Comparison of ENCODE assay signal across 9 cellular contexts in genomic region chr6:83221886-83222479, GRCh38. TPM values are rescaled to one million over a fixed set of nuclear protein-coding genes. Genes with fewer than 3 reads are reported as not detected.
DNase-seq lines count a peak whose midpoint lies in the region; ATAC-seq and TF ChIP-seq lines count a peak whose summit lies in the region.
"Had no signal": no experiment of that assay in that cellular context is flagged by ENCODE, and none has a peak within 500 bp of the region (broad histone marks: within the 10 kb centered on the region; RNA-seq: fewer than 3 reads in every experiment).

No MANE protein-coding gene starts in this region.

- DNase-seq in D341Med (ENCODE audit: low spot score), result peak; percentile 21
- DNase-seq in H9, result no peak
- DNase-seq in NCI-H460 (ENCODE audit: extremely low read depth, low read depth), result peak; percentile 21
- no peak for DNase-seq in colonic mucosa
- no peak for DNase-seq in activated CD4-positive, alpha-beta T cell treated with anti-CD3 and anti-CD28 coated beads for 36 hours
- DNase-seq: left cardiac atrium had no signal

- H3F3A ChIP-seq in neural cell (ENCODE audit: insufficient read depth, low read length, poor library complexity, severe bottlenecking), result no peaks in the 10 kb centered on the region

- H2AFZ ChIP-seq in H9 (ENCODE audit: low read length) (no peak overlapping the region), neural cell (ENCODE audit: low read depth, low read length) (no peak overlapping the region)

- H3K79me2 ChIP-seq in H9 (ENCODE audit: insufficient read depth, low read length) (no peaks in the 10 kb centered on the region), neural cell (replicated peaks; ENCODE audit: insufficient read depth, low read length) (no peaks in the 10 kb centered on the region)

- H3K27ac Mint-ChIP-seq in H9, result no peak overlapping the region
- no peak overlapping the region for H3K27ac Mint-ChIP-seq in activated CD4-positive, alpha-beta T cell treated with anti-CD3 and anti-CD28 coated beads for 36 hours

- no peak overlapping the region for H3K4ac ChIP-seq in H9 (ENCODE audit: low read depth, low read length)

- intact Hi-C loops in colonic mucosa (cut with DNase I), result loop anchor here (2.0 to 5.0 kb wide), 2 partner anchors 195 to 293 kb away; no protein-coding TSS in a partner anchor
- intact Hi-C loops in activated CD4-positive, alpha-beta T cell treated with anti-CD3 and anti-CD28 coated beads for 36 hours (cut with DNase I, micrococcal nuclease), result loop anchor here (1.0 kb wide), 2 partner anchors 293 to 314 kb away; no protein-coding TSS in a partner anchor

- no peak overlapping the region for H3K18ac ChIP-seq in H9 (ENCODE audit: insufficient read length, low read depth, low read length)

- no peak overlapping the region for H3K14ac ChIP-seq in H9 (ENCODE audit: insufficient read depth, low read length)

- no peak overlapping the region for H4K5ac ChIP-seq in H9 (ENCODE audit: insufficient read length, low read depth, low read length)

- no peak for TF ChIP-seq EP300 in neural cell (conservative IDR thresholded peaks at IDR 0.05; ENCODE audit: poor library complexity, severe bottlenecking)

- no peaks in the 10 kb centered on the region for H4K20me1 ChIP-seq in H9 (ENCODE audit: control insufficient read depth, insufficient read depth, insufficient read length)
- no peaks in the 10 kb centered on the region for H4K20me1 ChIP-seq in neural cell (ENCODE audit: insufficient read depth)

- H2BK15ac ChIP-seq in H9 (ENCODE audit: low read depth, low read length), result no peak overlapping the region

- no peak overlapping the region for H3K4me3 ChIP-seq in colonic mucosa
- no peak overlapping the region for H3K4me3 ChIP-seq in neural cell (ENCODE audit: low read length)

- no peak overlapping the region for H3K23ac ChIP-seq in H9 (ENCODE audit: insufficient read length, low read depth, low read length)

- H3K27me3 ChIP-seq in H9 (ENCODE audit: insufficient read depth, low read length), result no peaks in the 10 kb centered on the region
- H3K27me3 ChIP-seq in colonic mucosa, result no peaks in the 10 kb centered on the region
- no peaks in the 10 kb centered on the region for H3K27me3 ChIP-seq in neural cell (ENCODE audit: insufficient read depth, low read depth, low read length)

- H2BK120ac ChIP-seq in H9 (ENCODE audit: low read depth, low read length, poor library complexity, severe bottlenecking), result no peak overlapping the region

- CTCF ChIA-PET in activated CD4-positive, alpha-beta T cell treated with anti-CD3 and anti-CD28 coated beads for 36 hours (lab: Charles Lee), result interaction anchor here (0.9 to 3.1 kb wide), 18 partner anchors 9 to 997 kb away, joined by 3 to 57 read pairs (median 5); partner anchors contain the start of genes DOP1A, PRSS35 and UBE3D

- no peaks in the 10 kb centered on the region for H3K4me1 Mint-ChIP-seq in H9
- H3K4me1 Mint-ChIP-seq in activated CD4-positive, alpha-beta T cell treated with anti-CD3 and anti-CD28 coated beads for 36 hours, result no peaks in the 10 kb centered on the region

- H2AK5ac ChIP-seq in H9 (ENCODE audit: insufficient read length, low read length), result no peak overlapping the region

- H3K79me1 ChIP-seq in H9 (ENCODE audit: insufficient read depth, low read depth, low read length, poor library complexity, severe bottlenecking), result no peaks in the 10 kb centered on the region

- no CpG with 5 or more reads among the region's 3 CpGs for WGBS in H9 (ENCODE audit: extremely low coverage, insufficient read length, low lambda C conversion rate)

- no peak overlapping the region for H2BK5ac ChIP-seq in H9 (ENCODE audit: insufficient read length, low read length)

- no peak overlapping the region for H3K56ac ChIP-seq in H9 (ENCODE audit: insufficient read length, low read depth, low read length)

- H3K27me3 Mint-ChIP-seq in H9 (ENCODE audit: low read depth), result no peaks in the 10 kb centered on the region
- H3K27me3 Mint-ChIP-seq in activated CD4-positive, alpha-beta T cell treated with anti-CD3 and anti-CD28 coated beads for 36 hours, result no peaks in the 10 kb centered on the region

- H3K9me3 Mint-ChIP-seq in H9, result no peaks in the 10 kb centered on the region
- no peaks in the 10 kb centered on the region for H3K9me3 Mint-ChIP-seq in activated CD4-positive, alpha-beta T cell treated with anti-CD3 and anti-CD28 coated beads for 36 hours (ENCODE audit: low read depth)

- H4K8ac ChIP-seq in H9 (replicated peaks; ENCODE audit: insufficient read length, low read depth, low read length), result no peak overlapping the region

- no peak overlapping the region for H4K91ac ChIP-seq in H9 (ENCODE audit: insufficient read length, low read depth, low read length)

- TF ChIP-seq CTCF in H9 (conservative IDR thresholded peaks at IDR 0.05), result peak; percentile 74
- TF ChIP-seq CTCF in colonic mucosa (IDR thresholded peaks at IDR 0.05), result peak; percentile 28
- TF ChIP-seq CTCF in neural cell (IDR thresholded peaks at IDR 0.05; ENCODE audit: poor library complexity, severe bottlenecking), result peak; percentile 85

- ATAC-seq in activated CD4-positive, alpha-beta T cell treated with anti-CD3 and anti-CD28 coated beads for 36 hours, result no peak
- ATAC-seq in GM21528 (IDR thresholded peaks at IDR 0.05; ENCODE audit: low FRiP score, unreplicated experiment) (no peak), GM21423 (IDR thresholded peaks at IDR 0.05; ENCODE audit: unreplicated experiment) (no peak)

- H3K36me3 ChIP-seq in colonic mucosa (no peaks in the 10 kb centered on the region), neural cell (ENCODE audit: insufficient read depth, low read length) (no peaks in the 10 kb centered on the region)

- no peak overlapping the region for H2BK12ac ChIP-seq in H9 (ENCODE audit: insufficient read length, low read depth, low read length)

- H2BK20ac ChIP-seq in H9 (ENCODE audit: low read depth, low read length, poor library complexity, severe bottlenecking), result no peak overlapping the region

- no peaks in the 10 kb centered on the region for H3K9me2 ChIP-seq in neural cell (ENCODE audit: insufficient read depth, low read length)

- H3K9me3 ChIP-seq in H9 (ENCODE audit: control insufficient read depth, low read depth, low read length) (no peaks in the 10 kb centered on the region), colonic mucosa (no peaks in the 10 kb centered on the region), neural cell (ENCODE audit: low read length) (no peaks in the 10 kb centered on the region)

- H3K4me2 ChIP-seq in H9 (ENCODE audit: insufficient read depth, insufficient read length, low read length) (no peak overlapping the region), neural cell (ENCODE audit: low read length) (no peak overlapping the region)

- no peak overlapping the region for H3K4me3 Mint-ChIP-seq in H9
- no peak overlapping the region for H3K4me3 Mint-ChIP-seq in activated CD4-positive, alpha-beta T cell treated with anti-CD3 and anti-CD28 coated beads for 36 hours

- H3T11ph ChIP-seq in H9 (ENCODE audit: low read length), result no peak overlapping the region

- no peak overlapping the region for H3K9ac ChIP-seq in H9 (ENCODE audit: extremely low read depth, insufficient read length, low read length)
- no peak overlapping the region for H3K9ac ChIP-seq in colonic mucosa (ENCODE audit: low read depth in 2 of 2, low read length in 2 of 2)
- no peak overlapping the region for H3K9ac ChIP-seq in neural cell (ENCODE audit: low read length)

- POLR2A ChIA-PET in activated CD4-positive, alpha-beta T cell treated with anti-CD3 and anti-CD28 coated beads for 36 hours (lab: Charles Lee), result no interaction called here

- no peaks in the 10 kb centered on the region for H3K23me2 ChIP-seq in H9 (ENCODE audit: insufficient read length, low read depth, low read length, poor library complexity, severe bottlenecking)

- no peak overlapping the region for H3K27ac ChIP-seq in H9 (ENCODE audit: insufficient read length, low read depth, low read length)
- H3K27ac ChIP-seq in colonic mucosa, result no peak overlapping the region
- no peak overlapping the region for H3K27ac ChIP-seq in neural cell (ENCODE audit: low read length)

- no peaks in the 10 kb centered on the region for H3K36me3 Mint-ChIP-seq in H9 (ENCODE audit: insufficient read depth in 1 of 3, low read depth in 3 of 3)
- H3K36me3 Mint-ChIP-seq in activated CD4-positive, alpha-beta T cell treated with anti-CD3 and anti-CD28 coated beads for 36 hours (ENCODE audit: low read depth), result no peaks in the 10 kb centered on the region

- peak; percentile 84 for TF ChIP-seq RAD21 in neural cell (conservative IDR thresholded peaks at IDR 0.05)

- H3K4me1 ChIP-seq in H9 (ENCODE audit: insufficient read depth, low read length) (no peaks in the 10 kb centered on the region), colonic mucosa (no peaks in the 10 kb centered on the region)

TF ChIP-seq in neural cell, 6 proteins besides CTCF, POLR2A, EP300 and RAD21:
- TF ChIP-seq SMC3 (conservative IDR thresholded peaks at IDR 0.05; ENCODE audit: poor library complexity) (peak; percentile 85), MXI1 (conservative IDR thresholded peaks at IDR 0.05; ENCODE audit: poor library complexity, severe bottlenecking) (no peak)

RNA-seq across cellular contexts. Expression of gene RWDD2A, which starts 28.8 kb away (rescaled TPM):
- 2.9 and 3.2 TPM in 2 replicates for total RNA-seq in H9 (2021)
- total RNA-seq in NCI-H460 (2014; rRNA removed; shearing (Covaris generic)), result 1.9 and 2.6 TPM in 2 replicates
- 2.6 and 4.2 TPM in 2 replicates for polyA plus RNA-seq in NCI-H460 (2014; cell fraction: nucleus; rRNA removed)
- 1 to 10 TPM; 2.1 to 4.6 TPM for total RNA-seq in colonic mucosa
- polyA plus RNA-seq in neural cell, result 6.3 and 6.6 TPM in 2 replicates
- polyA minus RNA-seq in neural cell, result 5.4 and 6.0 TPM in 2 replicates
- total RNA-seq in activated CD4-positive, alpha-beta T cell treated with anti-CD3 and anti-CD28 coated beads for 36 hours, result 1 to 10 TPM; 1.6 to 1.9 TPM

RNA-seq across cellular contexts. Expression of gene PGM3, which starts 28.9 kb away (rescaled TPM):
- 65.8 and 69.3 TPM in 2 replicates for total RNA-seq in H9 (2021)
- total RNA-seq in NCI-H460 (2014; rRNA removed; shearing (Covaris generic)), result 29.6 and 33.7 TPM in 2 replicates
- polyA plus RNA-seq in NCI-H460 (2014; cell fraction: nucleus; rRNA removed), result 16.8 and 48.1 TPM in 2 replicates
- total RNA-seq in colonic mucosa, result 10 to 100 TPM; 52.8 to 57.0 TPM
- polyA plus RNA-seq in neural cell, result 30.6 and 198 TPM in 2 replicates
- polyA minus RNA-seq in neural cell, result 31.4 and 32.0 TPM in 2 replicates
- total RNA-seq in activated CD4-positive, alpha-beta T cell treated with anti-CD3 and anti-CD28 coated beads for 36 hours, result 10 to 100 TPM; 12.6 to 19.6 TPM

Comparison
In these comparisons a context has a peak if more than half of its experiments do, and no peak if none do; other contexts are left out.
1. DNase-seq: peak in D341Med (single experiment) and NCI-H460 (single experiment); none in H9 (single experiment), colonic mucosa (single experiment) and activated CD4-positive, alpha-beta T cell treated with anti-CD3 and anti-CD28 coated beads for 36 hours (single experiment).
2. CTCF ChIP-seq: peak in every context shown above with its lines; median percentile 85 in neural cell; 74 in H9; 28 in colonic mucosa.